Comparison of ENCODE assay signal across 8 cellular contexts in the genomic region with DNA sequence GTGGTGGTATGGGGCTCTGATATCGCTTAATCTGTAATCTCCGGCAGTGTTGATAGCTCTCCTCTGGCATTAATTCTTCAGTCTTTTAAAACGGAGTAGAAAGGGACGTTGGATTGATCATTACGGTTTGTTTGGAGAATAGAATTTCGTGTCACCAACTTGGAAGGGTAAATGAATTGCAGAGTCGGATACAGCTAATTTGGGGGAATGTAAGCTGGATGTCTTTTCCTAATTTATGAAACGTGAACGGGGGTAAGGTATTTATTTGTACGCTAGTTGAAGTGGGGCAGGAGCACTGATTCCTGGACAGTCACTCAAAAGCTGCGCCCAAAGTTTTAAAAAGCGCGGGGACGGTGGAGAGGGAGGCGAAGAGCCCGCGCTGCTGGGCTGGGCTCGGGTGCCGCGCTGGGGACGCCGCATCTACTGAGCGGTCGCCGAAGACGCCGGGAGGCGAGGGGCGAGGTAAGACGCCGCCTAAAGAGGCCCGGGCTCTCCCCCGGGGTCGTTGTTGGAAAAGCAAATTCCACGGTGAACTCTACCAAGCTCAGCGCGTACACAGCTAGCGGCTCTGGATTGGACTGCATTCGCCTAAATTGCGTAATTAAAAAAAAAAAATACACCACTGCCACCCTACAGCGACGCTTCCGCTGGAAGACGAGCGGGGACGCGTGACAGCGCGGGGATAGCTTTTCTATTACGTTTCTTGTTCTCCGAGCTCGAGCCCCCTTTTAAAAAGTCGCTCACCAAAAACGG.
DNase-seq lines count a peak whose midpoint lies in the region; ATAC-seq, FAIRE-seq and TF ChIP-seq lines count a peak whose summit lies in the region.

No MANE protein-coding gene starts in this region.

- CTCF ChIA-PET in RWPE1 (lab: Yijun Ruan, JAX), result interaction anchor here (0.6 to 1.9 kb wide), 4 partner anchors 17 to 92 kb away, joined by 3 to 6 read pairs (median 4); partner anchors contain the start of gene PRDM1

- no peak for TF ChIP-seq CTCF in RWPE1 (conservative IDR thresholded peaks at IDR 0.05; ENCODE audit: low read depth)

- H3K27me3 ChIP-seq in small intestine (ENCODE audit: control insufficient read depth in 2 of 2, insufficient read depth in 2 of 2, low read length in 2 of 2), result peaks cover 0 to 2% of the 10 kb centered on the region in 2 donors

- H3K36me3 ChIP-seq in small intestine (ENCODE audit: control insufficient read depth in 2 of 2, insufficient read depth in 2 of 2, low read length in 2 of 2), result no peaks in the 10 kb centered on the region

- ATAC-seq in HG03025 (IDR thresholded peaks at IDR 0.05; ENCODE audit: low FRiP score, unreplicated experiment), result no peak

- POLR2A ChIA-PET in RWPE1 (lab: Yijun Ruan, JAX; ENCODE audit: low non-redundant PET), result interaction anchor here (0.6 kb wide), 1 partner anchor 551 kb away, joined by 4 read pairs; no protein-coding TSS in a partner anchor

- H3K4me1 ChIP-seq in small intestine (ENCODE audit: control insufficient read depth in 2 of 2, insufficient read depth in 1 of 2, low read depth in 1 of 2, low read length in 1 of 2), result peaks cover 0 to 2% of the 10 kb centered on the region in 2 donors

- H3K4me3 ChIP-seq in GM08714 (ENCODE audit: low read length) (peak overlapping the region; percentile 61), small intestine (ENCODE audit: low read depth in 1 of 2, low read length in 2 of 2) (peak overlapping the region; percentile 45 to 69)

- WGBS in adipose tissue, 3 donors, result 7% methylated on average over 54 of the region's 54 CpGs
- WGBS in small intestine, 3 donors, result 3% methylated on average over 54 of the region's 54 CpGs

- no peaks in the 10 kb centered on the region for H3K9me3 ChIP-seq in small intestine (ENCODE audit: control insufficient read depth, low read depth)

- DNase-seq in RWPE1 (ENCODE audit: low spot score) (no peak), hepatic stellate cell (ENCODE audit: low spot score) (peak; percentile 62), small intestine (no peak), NCI-H1092 (lab: John Stamatoyannopoulos, UW) (no peak), NCI-H146 treated with DMSO at 0.1 percent for 48 hours (lab: John Stamatoyannopoulos, UW; ENCODE audit: unreplicated experiment) (no peak)

- FAIRE-seq in small intestine (lab: Jason Lieb, UNC), result no peak

- H3K27ac ChIP-seq in RWPE1 (peak overlapping the region; percentile 85), adipose tissue (ENCODE audit: low read depth, low read length) (peak overlapping the region; percentile 44), small intestine (ENCODE audit: low read depth in 1 of 2, low read length in 1 of 2) (peak overlapping the region; percentile 70 to 91)
